Comparison of ENCODE assay signal across 8 cellular contexts in genomic region chr4:1579834-1580686, GRCh38.
DNase-seq lines count a peak whose midpoint lies in the region; ATAC-seq and TF ChIP-seq lines count a peak whose summit lies in the region.

No MANE protein-coding gene starts in this region.

- H3K27me3 ChIP-seq in BLaER1 treated with 17β-estradiol and CSF1 and Interleukin-3, amounts not matched to agents 10 nM and 100 nM = no peaks in the 10 kb centered on the region
- H3K27me3 ChIP-seq in right lobe of liver = no peaks in the 10 kb centered on the region

- intact Hi-C loops in activated CD4-positive, alpha-beta T cell treated with anti-CD3 and anti-CD28 coated beads for 36 hours (cut with DNase I, micrococcal nuclease) = loop anchor here in 1 of 2 experiments (1.0 to 10.0 kb wide), 20 partner anchors 14 to 1953 kb away; partner anchors contain the start of genes CFAP99, CTBP1, DGKQ and FAM53A
- intact Hi-C loops in right lobe of liver (cut with DNase I) = no loop called here

- DNase-seq in NAMALWA (ENCODE audit: low spot score) (peak; percentile 93), dedifferentiated amniotic fluid mesenchymal stem cell (ENCODE audit: extremely low spot score) (peak; percentile 90), right lobe of liver (peak; percentile 86 to 94 (median 94))
- DNase-seq in activated CD4-positive, alpha-beta T cell treated with anti-CD3 and anti-CD28 coated beads for 36 hours = peak; percentile 98
- DNase-seq in stimulated activated CD4-positive, alpha-beta T cell treated with anti-CD3 and anti-CD28 coated beads, TNF-alpha, amount 100 ng/mL, for 24 hours (ENCODE audit: low read depth in 3 of 3) = peak; percentile 75 to 85 (median 75)

- H3K36me3 ChIP-seq in BLaER1 treated with 17β-estradiol and CSF1 and Interleukin-3, amounts not matched to agents 10 nM and 100 nM = no peaks in the 10 kb centered on the region
- no peaks in the 10 kb centered on the region for H3K36me3 ChIP-seq in right lobe of liver

- H3K4me1 Mint-ChIP-seq in activated CD4-positive, alpha-beta T cell treated with anti-CD3 and anti-CD28 coated beads for 36 hours = peaks cover 4% of the 10 kb centered on the region

- peak; percentile 29 for TF ChIP-seq POLR2A in right lobe of liver (IDR thresholded peaks at IDR 0.05)

- ATAC-seq in GM21515 (IDR thresholded peaks at IDR 0.05; ENCODE audit: unreplicated experiment) (peak; percentile 40), right lobe of liver (peak; percentile 84 to 89 (median 86)), HG02571 (IDR thresholded peaks at IDR 0.05; ENCODE audit: unreplicated experiment) (no peak)
- ATAC-seq in activated CD4-positive, alpha-beta T cell treated with anti-CD3 and anti-CD28 coated beads for 36 hours = peak; percentile 79

- 6% methylated on average over 13 of the region's 52 CpGs for WGBS in right lobe of liver (ENCODE audit: insufficient coverage, low coverage, low lambda C conversion rate, missing lambda C conversion rate)

- H3K27me3 Mint-ChIP-seq in activated CD4-positive, alpha-beta T cell treated with anti-CD3 and anti-CD28 coated beads for 36 hours = no peaks in the 10 kb centered on the region

- no peaks in the 10 kb centered on the region for H3K36me3 Mint-ChIP-seq in activated CD4-positive, alpha-beta T cell treated with anti-CD3 and anti-CD28 coated beads for 36 hours (ENCODE audit: low read depth)

- CTCF ChIA-PET in activated CD4-positive, alpha-beta T cell treated with anti-CD3 and anti-CD28 coated beads for 36 hours (lab: Charles Lee) = interaction anchor here (0.6 to 0.8 kb wide), 3 partner anchors 9 to 275 kb away, joined by 3 read pairs; no protein-coding TSS in a partner anchor

- H3K27ac ChIP-seq in BLaER1 treated with 17β-estradiol and CSF1 and Interleukin-3, amounts not matched to agents 10 nM and 100 nM = peak overlapping the region; percentile 58 to 92 (median 87); a peak in 21 of 22 replicates
- H3K27ac ChIP-seq in right lobe of liver = peak overlapping the region; percentile 34 to 52 (median 41)

- H3K4me2 ChIP-seq in BLaER1 treated with 17β-estradiol and CSF1 and Interleukin-3, amounts not matched to agents 10 nM and 100 nM = peak overlapping the region; percentile 64 to 98 (median 89)

- peaks cover 0 to 11% (median 6%) of the 10 kb centered on the region in 11 experiments; a peak in 12 of 22 replicates for H3K9me3 ChIP-seq in BLaER1 treated with 17β-estradiol and CSF1 and Interleukin-3, amounts not matched to agents 10 nM and 100 nM (replicated peaks in 1 of 11)
- no peaks in the 10 kb centered on the region for H3K9me3 ChIP-seq in right lobe of liver

- peaks cover 0 to 9% (median 0%) of the 10 kb centered on the region in 11 experiments; a peak in 7 of 22 replicates for H4K20me1 ChIP-seq in BLaER1 treated with 17β-estradiol and CSF1 and Interleukin-3, amounts not matched to agents 10 nM and 100 nM

- H3K4me3 ChIP-seq in BLaER1 treated with 17β-estradiol and CSF1 and Interleukin-3, amounts not matched to agents 10 nM and 100 nM = peak overlapping the region; percentile 62 to 80 (median 70)
- H3K4me3 ChIP-seq in right lobe of liver = peak overlapping the region; percentile 37 to 50 (median 46)

- no peaks in the 10 kb centered on the region for H3K9me3 Mint-ChIP-seq in activated CD4-positive, alpha-beta T cell treated with anti-CD3 and anti-CD28 coated beads for 36 hours (ENCODE audit: low read depth)

- peak overlapping the region; percentile 77 to 88 (median 85); a peak in 21 of 22 replicates for H3K9ac ChIP-seq in BLaER1 treated with 17β-estradiol and CSF1 and Interleukin-3, amounts not matched to agents 10 nM and 100 nM

- no peak overlapping the region for H3K27ac Mint-ChIP-seq in activated CD4-positive, alpha-beta T cell treated with anti-CD3 and anti-CD28 coated beads for 36 hours

- POLR2A ChIA-PET in activated CD4-positive, alpha-beta T cell treated with anti-CD3 and anti-CD28 coated beads for 36 hours (lab: Charles Lee) = interaction anchor here (0.5 kb wide), 1 partner anchor 91 kb away, joined by 5 read pairs; no protein-coding TSS in a partner anchor

- H3K4me3 Mint-ChIP-seq in activated CD4-positive, alpha-beta T cell treated with anti-CD3 and anti-CD28 coated beads for 36 hours = peak overlapping the region; percentile 60

- TF ChIP-seq CTCF in right lobe of liver (IDR thresholded peaks at IDR 0.05) = no peak

- H3K4me1 ChIP-seq in BLaER1 treated with 17β-estradiol and CSF1 and Interleukin-3, amounts not matched to agents 10 nM and 100 nM = peaks cover 10 to 26% (median 20%) of the 10 kb centered on the region in 10 experiments; a peak in 18 of 20 replicates
- peaks cover 0 to 11% (median 0%) of the 10 kb centered on the region in 4 donors for H3K4me1 ChIP-seq in right lobe of liver
